In the genomic region with DNA sequence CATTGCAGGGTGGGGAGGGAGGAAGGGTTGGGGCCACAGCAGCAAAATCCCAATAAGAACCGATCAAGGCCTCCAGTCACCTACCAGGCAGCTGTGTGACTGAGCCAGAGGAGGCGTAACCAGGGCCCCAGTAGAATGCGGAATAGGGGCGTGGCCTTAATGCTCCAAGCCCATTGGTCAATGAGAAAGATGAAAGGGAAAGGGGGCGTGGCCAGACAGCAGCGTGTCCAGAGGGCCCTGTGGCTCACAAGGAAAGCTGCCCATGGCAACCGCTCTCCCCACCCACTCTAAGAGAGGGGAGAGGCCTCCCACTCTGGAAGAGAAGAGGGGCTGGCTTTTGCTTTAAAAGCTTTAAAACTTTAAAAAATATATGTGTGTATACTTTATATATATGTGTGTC, we compare ENCODE assay signal across 4 cellular contexts. TPM values are rescaled to one million over a fixed set of nuclear protein-coding genes. Genes with fewer than 3 reads are reported as not detected.
"Had no signal": no experiment of that assay in that cellular context is flagged by ENCODE, and none has a peak within 500 bp of the region (broad histone marks: within the 10 kb centered on the region; RNA-seq: fewer than 3 reads in every experiment).

A gene with protein sequence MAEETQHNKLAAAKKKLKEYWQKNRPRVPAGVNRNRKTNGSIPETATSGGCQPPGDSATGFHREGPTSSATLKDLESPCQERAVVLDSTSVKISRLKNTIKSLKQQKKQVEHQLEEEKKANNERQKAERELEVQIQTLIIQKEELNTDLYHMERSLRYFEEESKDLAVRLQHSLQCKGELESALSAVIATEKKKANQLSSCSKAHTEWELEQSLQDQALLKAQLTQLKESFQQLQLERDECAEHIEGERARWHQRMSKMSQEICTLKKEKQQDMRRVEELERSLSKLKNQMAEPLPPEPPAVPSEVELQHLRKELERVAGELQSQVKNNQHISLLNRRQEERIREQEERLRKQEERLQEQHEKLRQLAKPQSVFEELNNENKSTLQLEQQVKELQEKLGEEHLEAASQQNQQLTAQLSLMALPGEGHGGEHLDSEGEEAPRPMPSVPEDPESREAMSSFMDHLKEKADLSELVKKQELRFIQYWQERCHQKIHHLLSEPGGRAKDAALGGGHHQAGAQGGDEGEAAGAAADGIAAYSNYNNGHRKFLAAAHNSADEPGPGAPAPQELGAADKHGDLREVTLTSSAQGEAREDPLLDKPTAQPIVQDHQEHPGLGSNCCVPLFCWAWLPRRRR (minus strand): TSS at position 101 of the 400 bp plus-strand sequence. CDS start 98 bp downstream, at position 3.

RNA-seq across cellular contexts. Expression of the gene that starts here (rescaled TPM):
- total RNA-seq: GM23248, GM23338, H1, H9 had no signal
